In the genomic region with DNA sequence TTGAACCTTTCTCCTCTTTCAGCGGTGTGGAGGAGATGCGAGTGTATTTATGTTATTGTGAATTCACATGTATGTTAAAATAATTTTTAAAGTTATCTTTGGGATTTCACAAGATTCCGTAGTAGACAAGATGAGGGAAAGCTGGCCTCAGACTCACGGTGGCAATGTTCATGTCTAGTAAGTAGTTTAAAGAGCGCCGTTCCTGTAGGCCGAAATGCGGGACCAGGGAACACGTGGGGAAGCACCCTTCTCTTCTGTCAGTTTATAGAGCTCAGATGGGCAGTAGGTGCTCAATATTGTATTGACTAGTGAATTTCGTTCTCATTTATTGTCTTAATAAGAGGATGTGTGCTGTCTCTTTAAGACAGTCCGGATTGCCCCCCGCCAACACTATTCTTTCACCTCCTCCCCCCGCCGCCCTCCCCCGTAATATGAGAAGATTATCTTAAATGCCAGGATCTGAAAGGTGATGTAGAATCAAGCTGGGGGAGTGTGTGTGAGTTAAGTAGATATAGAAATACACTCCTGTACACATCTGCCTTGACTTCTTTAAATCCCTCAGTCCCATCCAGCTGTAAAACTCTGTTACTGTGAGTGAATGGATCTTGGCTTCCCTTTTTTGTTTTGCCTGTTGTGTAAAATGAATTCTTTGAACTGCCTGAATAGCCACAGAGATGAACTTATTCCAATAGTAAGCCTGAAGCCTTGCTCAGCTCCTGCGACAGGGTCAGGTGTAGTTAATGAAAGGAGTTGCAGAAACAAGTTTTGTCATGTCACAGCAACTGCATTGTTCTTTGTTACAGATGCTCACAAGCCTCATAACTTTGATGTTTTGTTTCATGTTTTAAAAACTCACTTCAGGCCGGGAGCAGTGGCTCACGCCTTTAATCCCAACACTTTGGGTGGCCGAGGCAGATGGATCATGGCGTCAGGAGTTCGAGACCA, we compare ENCODE assay signal across 7 cellular contexts. TPM values are rescaled to one million over a fixed set of nuclear protein-coding genes. Genes with fewer than 3 reads are reported as not detected.
A peak's percentile ranks its signal among the peaks of the same experiment; 100 is the strongest.
DNase-seq lines count a peak whose midpoint lies in the region; ATAC-seq and TF ChIP-seq lines count a peak whose summit lies in the region.

No MANE protein-coding gene starts in this region.

- no peak for TF ChIP-seq EP300 in esophagus muscularis mucosa (IDR thresholded peaks at IDR 0.05)

- H3K4me2 ChIP-seq in HCT116 (ENCODE audit: low read length), result peak overlapping the region; percentile 97

- TF ChIP-seq RAD21 in HCT116 (IDR thresholded peaks at IDR 0.05; ENCODE audit: low read depth), result no peak

- RAD21 ChIA-PET in HCT116 (lab: Charles Lee; ENCODE audit: low non-redundant PET in 1 of 2, low total read pairs in 2 of 2, uncharacterized antibody in 2 of 2, unreplicated experiment in 2 of 2), result interaction anchor here in 1 of 2 experiments (0.6 kb wide), 2 partner anchors 280 to 356 kb away, joined by 3 read pairs; no protein-coding TSS in a partner anchor

- 32% methylated on average over 20 of the region's 21 CpGs for WGBS in esophagus muscularis mucosa
- WGBS in prostate gland, result 13% methylated on average over 21 of the region's 21 CpGs

- H3K27me3 ChIP-seq in HCT116 (ENCODE audit: insufficient read depth, low read length) (no peaks in the 10 kb centered on the region), Peyer's patch (no peaks in the 10 kb centered on the region), esophagus muscularis mucosa (no peaks in the 10 kb centered on the region), prostate gland (replicated peaks; ENCODE audit: insufficient read depth) (no peaks in the 10 kb centered on the region)

- no peaks in the 10 kb centered on the region for H3K9me2 ChIP-seq in HCT116 (ENCODE audit: insufficient read depth)

- POLR2A ChIA-PET in HCT116 (lab: Charles Lee), result no interaction called here

- TF ChIP-seq POLR2A in HCT116 (IDR thresholded peaks at IDR 0.05; ENCODE audit: borderline replicate concordance, extremely low read depth, insufficient read depth, insufficient read length) (no peak), Peyer's patch (IDR thresholded peaks at IDR 0.05) (no peak), esophagus muscularis mucosa (IDR thresholded peaks at IDR 0.05; ENCODE audit: low read depth) (no peak), prostate gland (IDR thresholded peaks at IDR 0.05) (no peak)

- TSS peak; percentile 78 for BruUV-seq in HCT116 (replicated peaks; lab: Mats Ljungman, UMichigan)

- H4K20me1 ChIP-seq in HCT116 (ENCODE audit: insufficient read depth), result peaks cover 3% of the 10 kb centered on the region; the same call in 1 of the 2 replicates

- ATAC-seq in HCT116, result no peak
- ATAC-seq in HG03175 (IDR thresholded peaks at IDR 0.05; ENCODE audit: unreplicated experiment), result no peak

- H3K4me3 ChIP-seq in HCT116 (replicated peaks in 1 of 2; ENCODE audit: low read depth in 1 of 2, low read length in 2 of 2) (peak overlapping the region; percentile 92 to 98), Peyer's patch (peak overlapping the region; percentile 75 to 97 (median 91)), esophagus muscularis mucosa (peak overlapping the region; percentile 91 to 99 (median 98)), prostate gland (peak overlapping the region; percentile 90)

- H3K9me3 ChIP-seq in HCT116 (ENCODE audit: control insufficient read depth in 1 of 2, insufficient read depth in 1 of 2, low read depth in 1 of 2, low read length in 2 of 2) (no peaks in the 10 kb centered on the region), Peyer's patch (no peaks in the 10 kb centered on the region), esophagus muscularis mucosa (peaks cover 0 to 7% (median 0%) of the 10 kb centered on the region in 4 donors), prostate gland (no peaks in the 10 kb centered on the region)

- peaks cover 58% of the 10 kb centered on the region for H3K79me2 ChIP-seq in HCT116 (ENCODE audit: insufficient read depth, low read length)

- TF ChIP-seq CTCF in HCT116 (IDR thresholded peaks at IDR 0.05 in 2 of 3, conservative IDR thresholded peaks at IDR 0.05 in 1 of 3; ENCODE audit: borderline replicate concordance in 1 of 3, insufficient read depth in 1 of 3, low read depth in 2 of 3, low read length in 2 of 3) (no peak), Peyer's patch (IDR thresholded peaks at IDR 0.05) (no peak), esophagus muscularis mucosa (IDR thresholded peaks at IDR 0.05) (no peak), prostate gland (IDR thresholded peaks at IDR 0.05) (no peak)

- peaks cover 5 to 18% of the 10 kb centered on the region in 2 experiments; a peak in 3 of 4 replicates for H3K4me1 ChIP-seq in HCT116 (ENCODE audit: control insufficient read depth in 1 of 2, insufficient read depth in 2 of 2, low read length in 2 of 2)
- H3K4me1 ChIP-seq in Peyer's patch, result peaks cover 0 to 28% (median 0%) of the 10 kb centered on the region in 4 donors
- peaks cover 21 to 52% (median 37%) of the 10 kb centered on the region in 4 donors for H3K4me1 ChIP-seq in esophagus muscularis mucosa
- no peaks in the 10 kb centered on the region for H3K4me1 ChIP-seq in prostate gland (replicated peaks)

- H2AFZ ChIP-seq in HCT116 (ENCODE audit: low read depth, low read length, poor library complexity, severe bottlenecking), result no peak overlapping the region

- CTCF ChIA-PET in HCT116 (lab: Charles Lee), result no interaction called here

- H3K9ac ChIP-seq in HCT116 (ENCODE audit: low read length), result peak overlapping the region; percentile 92

- H3K36me3 ChIP-seq in HCT116 (ENCODE audit: control insufficient read depth in 1 of 2, insufficient read depth in 2 of 2, low read length in 2 of 2) (no peaks in the 10 kb centered on the region), Peyer's patch (peaks cover 0 to 5% (median 0%) of the 10 kb centered on the region in 3 donors), esophagus muscularis mucosa (peaks cover 0 to 5% (median 0%) of the 10 kb centered on the region in 4 donors), prostate gland (no peaks in the 10 kb centered on the region)

- no peak for DNase-seq in HCT116 (ENCODE audit: low read depth, low spot score)
- DNase-seq in Peyer's patch, result no peak
- no peak for DNase-seq in esophagus muscularis mucosa (ENCODE audit: extremely low spot score)
- DNase-seq in prostate gland (ENCODE audit: low spot score), result no peak
- DNase-seq in NCI-H1092 treated with DMSO at 0.1 percent for 48 hours (lab: John Stamatoyannopoulos, UW), result no peak
- no peak for DNase-seq in DMS153 treated with DMSO at 0.1 percent for 48 hours (lab: John Stamatoyannopoulos, UW; ENCODE audit: unreplicated experiment)

- intact Hi-C loops in HCT116 (cut with micrococcal nuclease) (loop anchor here (5.0 kb wide), 1 partner anchor 64 kb away; a partner anchor contains a TSS), esophagus muscularis mucosa (cut with DNase I) (loop anchor here (5.0 to 10.0 kb wide), 3 partner anchors 67 to 97 kb away; a partner anchor contains a TSS), prostate gland (cut with DNase I) (loop anchor here (5.0 to 10.0 kb wide), 2 partner anchors 91 to 143 kb away; a partner anchor contains a TSS)

- H3K27ac ChIP-seq in HCT116 (ENCODE audit: low read depth, low read length), result peak overlapping the region; percentile 50; the same call in 1 of the 2 replicates
- H3K27ac ChIP-seq in Peyer's patch, result peak overlapping the region; percentile 85 to 92 (median 85)
- H3K27ac ChIP-seq in esophagus muscularis mucosa (replicated peaks in 1 of 4), result peak overlapping the region; percentile 86 to 94 (median 90)
- peak overlapping the region; percentile 68 to 83 for H3K27ac ChIP-seq in prostate gland

TF ChIP-seq in HCT116, 20 proteins besides CTCF, POLR2A, EP300 and RAD21 (continues in another document):
- TF ChIP-seq ZFX (IDR thresholded peaks at IDR 0.05), result no peak
- no peak for TF ChIP-seq CBX3 (IDR thresholded peaks at IDR 0.05; ENCODE audit: low read depth)
- TF ChIP-seq, protein P1, sequence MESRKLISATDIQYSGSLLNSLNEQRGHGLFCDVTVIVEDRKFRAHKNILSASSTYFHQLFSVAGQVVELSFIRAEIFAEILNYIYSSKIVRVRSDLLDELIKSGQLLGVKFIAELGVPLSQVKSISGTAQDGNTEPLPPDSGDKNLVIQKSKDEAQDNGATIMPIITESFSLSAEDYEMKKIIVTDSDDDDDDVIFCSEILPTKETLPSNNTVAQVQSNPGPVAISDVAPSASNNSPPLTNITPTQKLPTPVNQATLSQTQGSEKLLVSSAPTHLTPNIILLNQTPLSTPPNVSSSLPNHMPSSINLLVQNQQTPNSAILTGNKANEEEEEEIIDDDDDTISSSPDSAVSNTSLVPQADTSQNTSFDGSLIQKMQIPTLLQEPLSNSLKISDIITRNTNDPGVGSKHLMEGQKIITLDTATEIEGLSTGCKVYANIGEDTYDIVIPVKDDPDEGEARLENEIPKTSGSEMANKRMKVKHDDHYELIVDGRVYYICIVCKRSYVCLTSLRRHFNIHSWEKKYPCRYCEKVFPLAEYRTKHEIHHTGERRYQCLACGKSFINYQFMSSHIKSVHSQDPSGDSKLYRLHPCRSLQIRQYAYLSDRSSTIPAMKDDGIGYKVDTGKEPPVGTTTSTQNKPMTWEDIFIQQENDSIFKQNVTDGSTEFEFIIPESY (IDR thresholded peaks at IDR 0.05; ENCODE audit: extremely low read depth, insufficient replicate concordance, low read length), result no peak
- TF ChIP-seq ELF1 (IDR thresholded peaks at IDR 0.05; ENCODE audit: borderline replicate concordance, low read depth), result no peak
- TF ChIP-seq SRF (IDR thresholded peaks at IDR 0.05; ENCODE audit: low read depth), result no peak
- no peak for TF ChIP-seq EGR1 (IDR thresholded peaks at IDR 0.05; ENCODE audit: low read depth)
- TF ChIP-seq, protein P2, sequence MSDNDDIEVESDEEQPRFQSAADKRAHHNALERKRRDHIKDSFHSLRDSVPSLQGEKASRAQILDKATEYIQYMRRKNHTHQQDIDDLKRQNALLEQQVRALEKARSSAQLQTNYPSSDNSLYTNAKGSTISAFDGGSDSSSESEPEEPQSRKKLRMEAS (IDR thresholded peaks at IDR 0.05), result no peak
- no peak for TF ChIP-seq FOSL1 (IDR thresholded peaks at IDR 0.05; ENCODE audit: low read depth)
- TF ChIP-seq EZH2phosphoT487 (IDR thresholded peaks at IDR 0.05; ENCODE audit: borderline replicate concordance), result no peak
- TF ChIP-seq, protein P3, sequence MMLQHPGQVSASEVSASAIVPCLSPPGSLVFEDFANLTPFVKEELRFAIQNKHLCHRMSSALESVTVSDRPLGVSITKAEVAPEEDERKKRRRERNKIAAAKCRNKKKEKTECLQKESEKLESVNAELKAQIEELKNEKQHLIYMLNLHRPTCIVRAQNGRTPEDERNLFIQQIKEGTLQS (IDR thresholded peaks at IDR 0.05), result no peak
- TF ChIP-seq YY1 (IDR thresholded peaks at IDR 0.05; ENCODE audit: extremely low read depth, insufficient replicate concordance, low read depth, low read length), result no peak

RNA-seq across cellular contexts. Expression of a gene that starts 1.2 kb away (rescaled TPM):
- total RNA-seq in HCT116 (2021; ENCODE audit: unreplicated experiment) (158 TPM), Peyer's patch (100 to 1,000 TPM in 3 of 4 donors, 10 to 100 TPM in 1; 42.1 to 236 (median 191) TPM), esophagus muscularis mucosa (100 to 1,000 TPM in 3 of 4 donors, 10 to 100 TPM in 1; 99.7 to 168 (median 133) TPM), prostate gland (100 to 1,000 TPM; 214 to 246 TPM)
- 131 and 133 TPM in 2 replicates for polyA plus RNA-seq in HCT116 (2012)
